8 cellular contexts compared by ENCODE assay signal in genomic region chr12:123151679-123152454, GRCh38. TPM values are rescaled to one million over a fixed set of nuclear protein-coding genes. Genes with fewer than 3 reads are reported as not detected.
A peak's percentile ranks its signal among the peaks of the same experiment; 100 is the strongest.
DNase-seq lines count a peak whose midpoint lies in the region; ATAC-seq and TF ChIP-seq lines count a peak whose summit lies in the region.

No MANE protein-coding gene starts in this region.

- H3K27ac ChIP-seq in 22Rv1 (peak overlapping the region; percentile 43), mesenchymal stem cell (ENCODE audit: low read length, poor library complexity, severe bottlenecking) (no peak overlapping the region)

- peak overlapping the region; percentile 79 for H3K4me3 Mint-ChIP-seq in HFFc6
- peak overlapping the region; percentile 80 to 91 (median 84) for H3K4me3 Mint-ChIP-seq in brain

- peak overlapping the region in 1 of 2 experiments; percentile 27 for H2BK12ac ChIP-seq in mesenchymal stem cell (ENCODE audit: low read length in 2 of 2)

- no peak overlapping the region for H3K23ac ChIP-seq in mesenchymal stem cell (ENCODE audit: low read length in 2 of 2)

- no peak overlapping the region for H2BK120ac ChIP-seq in mesenchymal stem cell (ENCODE audit: low read depth, low read length)

- no peak for ATAC-seq in HG02588 (IDR thresholded peaks at IDR 0.05; ENCODE audit: unreplicated experiment)
- ATAC-seq in HG02763 (IDR thresholded peaks at IDR 0.05; ENCODE audit: unreplicated experiment), result no peak
- no peak for ATAC-seq in GM19452 (IDR thresholded peaks at IDR 0.05; ENCODE audit: unreplicated experiment)

- H3K9me3 Mint-ChIP-seq in HFFc6 (no peaks in the 10 kb centered on the region), brain (no peaks in the 10 kb centered on the region)

- H3K4ac ChIP-seq in mesenchymal stem cell (ENCODE audit: low read depth in 1 of 2, low read length in 2 of 2), result no peak overlapping the region

- no peaks in the 10 kb centered on the region for H3K9me3 ChIP-seq in mesenchymal stem cell (ENCODE audit: control insufficient read depth, low read length)

- peaks cover 14% of the 10 kb centered on the region for H3K79me1 ChIP-seq in mesenchymal stem cell (replicated peaks; ENCODE audit: low read length, poor library complexity, severe bottlenecking)

- H3K27me3 Mint-ChIP-seq in HFFc6 (ENCODE audit: insufficient read depth), result peaks cover 19% of the 10 kb centered on the region
- peaks cover 6% of the 10 kb centered on the region for H3K27me3 Mint-ChIP-seq in brain

- peak overlapping the region; percentile 54 to 77 for H3K18ac ChIP-seq in mesenchymal stem cell (ENCODE audit: low read depth in 1 of 2, low read length in 2 of 2)

- H3K27ac Mint-ChIP-seq in HFFc6 (no peak overlapping the region; the same call in 1 of the 2 replicates), brain (peak overlapping the region; percentile 40 to 92 (median 72))

- H3K4me1 ChIP-seq in mesenchymal stem cell (ENCODE audit: control insufficient read depth, insufficient read depth, low read depth, low read length), result peaks cover 14% of the 10 kb centered on the region

- peak overlapping the region; percentile 55 for H4K8ac ChIP-seq in mesenchymal stem cell (ENCODE audit: low read length)

- H3K4me1 Mint-ChIP-seq in HFFc6 (ENCODE audit: low read depth), result peaks cover 9% of the 10 kb centered on the region; the same call in 1 of the 2 replicates
- peaks cover 31% of the 10 kb centered on the region for H3K4me1 Mint-ChIP-seq in brain

- H3K4me2 ChIP-seq in mesenchymal stem cell (ENCODE audit: low read length, poor library complexity, severe bottlenecking), result peak overlapping the region; percentile 87

- peaks cover 7 to 13% of the 10 kb centered on the region in 2 experiments for H3K36me3 ChIP-seq in mesenchymal stem cell (ENCODE audit: control insufficient read depth in 1 of 2, insufficient read depth in 2 of 2, low read depth in 1 of 2, low read length in 2 of 2)

- H3K14ac ChIP-seq in mesenchymal stem cell (ENCODE audit: low read length in 2 of 2), result no peak overlapping the region

- H3K4me3 ChIP-seq in mesenchymal stem cell (ENCODE audit: insufficient read depth in 1 of 2, low read depth in 1 of 2, low read length in 2 of 2), result peak overlapping the region; percentile 72 to 78

- H3K27me3 ChIP-seq in mesenchymal stem cell (ENCODE audit: control insufficient read depth in 1 of 2, insufficient read depth in 1 of 2, low read length in 2 of 2), result no peaks in the 10 kb centered on the region

- TF ChIP-seq CTCF in 22Rv1 (IDR thresholded peaks at IDR 0.05) (no peak), HFFc6 (IDR thresholded peaks at IDR 0.05) (no peak), brain (conservative IDR thresholded peaks at IDR 0.05) (no peak)

- no peak overlapping the region for H2AK5ac ChIP-seq in mesenchymal stem cell (ENCODE audit: low read length, severe bottlenecking)

- no peak overlapping the region for H2AFZ ChIP-seq in mesenchymal stem cell (ENCODE audit: low read depth, low read length)

- DNase-seq in HFFc6 (no peak), mesenchymal stem cell (peak; percentile 75), T1000 (lab: John Stamatoyannopoulos, UW) (no peak)

- no peak overlapping the region for H4K91ac ChIP-seq in mesenchymal stem cell (ENCODE audit: low read length)

- H3K36me3 Mint-ChIP-seq in HFFc6 (ENCODE audit: low read depth) (no peaks in the 10 kb centered on the region; the same call in 1 of the 2 replicates), brain (no peaks in the 10 kb centered on the region)

- no peak overlapping the region for H2BK5ac ChIP-seq in mesenchymal stem cell (ENCODE audit: low read depth, low read length, poor library complexity, severe bottlenecking)

- WGBS in mesenchymal stem cell, result 64% methylated on average over 19 of the region's 24 CpGs

- H2BK15ac ChIP-seq in mesenchymal stem cell (ENCODE audit: low read depth, poor library complexity, severe bottlenecking), result peak overlapping the region; percentile 65

- H3K9ac ChIP-seq in mesenchymal stem cell (ENCODE audit: low read length), result peak overlapping the region; percentile 87

RNA-seq across cellular contexts. Expression of gene PITPNM2, which starts 1.0 kb away (rescaled TPM):
- total RNA-seq in HFFc6 (2021; fragmentation: NEBNext Ultra II Directional; extraction: Animal tissue kit (Norgen Biotek cat#: 25700)), result 1 to 10 TPM; 1.5 to 5.1 (median 4.1) TPM
- 9.0 TPM for polyA plus RNA-seq in brain (ENCODE audit: insufficient read depth, low read depth, low replicate concordance)
- 4.4 TPM for polyA plus RNA-seq in mesenchymal stem cell (2013, experiment 1 of 2)
- polyA plus RNA-seq in mesenchymal stem cell (2013, experiment 2 of 2), result 4.2 TPM
